In genomic region chr11:66326261-66327111, GRCh38 we compare ENCODE assay signal across 10 cellular contexts. TPM values are rescaled to one million over a fixed set of nuclear protein-coding genes. Genes with fewer than 3 reads are reported as not detected.
A peak's percentile ranks its signal among the peaks of the same experiment; 100 is the strongest.
DNase-seq lines count a peak whose midpoint lies in the region; ATAC-seq and TF ChIP-seq lines count a peak whose summit lies in the region.
"Had no signal": no experiment of that assay in that cellular context is flagged by ENCODE, and none has a peak within 500 bp of the region (broad histone marks: within the 10 kb centered on the region; RNA-seq: fewer than 3 reads in every experiment).

No MANE protein-coding gene starts in this region.

- H3K27me3 ChIP-seq in thyroid gland, result no peaks in the 10 kb centered on the region
- H3K27me3 ChIP-seq: adrenal gland had no signal

- POLR2A ChIA-PET in activated CD4-positive, alpha-beta T cell treated with anti-CD3 and anti-CD28 coated beads for 36 hours (lab: Charles Lee), result no interaction called here

- no peaks in the 10 kb centered on the region for H3K9me3 Mint-ChIP-seq in activated CD4-positive, alpha-beta T cell treated with anti-CD3 and anti-CD28 coated beads for 36 hours (ENCODE audit: low read depth)
- H3K9me3 Mint-ChIP-seq in activated naive CD4-positive, alpha-beta T cell treated with anti-CD3 and anti-CD28 coated beads, Interleukin-2, amount 50 U/mL, for 72 hours, result no peaks in the 10 kb centered on the region

- peaks cover 31% of the 10 kb centered on the region for H3K4me1 Mint-ChIP-seq in activated CD4-positive, alpha-beta T cell treated with anti-CD3 and anti-CD28 coated beads for 36 hours

- no peaks in the 10 kb centered on the region for H3K27me3 Mint-ChIP-seq in activated CD4-positive, alpha-beta T cell treated with anti-CD3 and anti-CD28 coated beads for 36 hours

- 57 to 60% methylated on average over 9 to 12 of the region's 21 CpGs for WGBS in thyroid gland, 2 donors

- no peak for TF ChIP-seq POLR2A in thyroid gland (IDR thresholded peaks at IDR 0.05)

- H3K4me1 ChIP-seq in thyroid gland, result peaks cover 0 to 28% of the 10 kb centered on the region in 2 donors

- H3K27ac Mint-ChIP-seq in activated CD4-positive, alpha-beta T cell treated with anti-CD3 and anti-CD28 coated beads for 36 hours, result peak overlapping the region; percentile 52
- H3K27ac Mint-ChIP-seq in activated naive CD4-positive, alpha-beta T cell treated with anti-CD3 and anti-CD28 coated beads, Interleukin-2, amount 50 U/mL, for 72 hours, result peak overlapping the region in 1 of 2 donors; percentile 50

- no peaks in the 10 kb centered on the region for H3K9me3 ChIP-seq in thyroid gland
- H3K9me3 ChIP-seq: adrenal gland had no signal

- H3K4me3 Mint-ChIP-seq in activated CD4-positive, alpha-beta T cell treated with anti-CD3 and anti-CD28 coated beads for 36 hours, result no peak overlapping the region

- H3K36me3 Mint-ChIP-seq in activated CD4-positive, alpha-beta T cell treated with anti-CD3 and anti-CD28 coated beads for 36 hours (ENCODE audit: low read depth), result no peaks in the 10 kb centered on the region
- H3K36me3 Mint-ChIP-seq in activated naive CD4-positive, alpha-beta T cell treated with anti-CD3 and anti-CD28 coated beads, Interleukin-2, amount 50 U/mL, for 72 hours, result no peaks in the 10 kb centered on the region

- DNase-seq in activated CD4-positive, alpha-beta T cell treated with anti-CD3 and anti-CD28 coated beads for 36 hours, result peak; percentile 58
- DNase-seq in activated CD4-positive, alpha-beta T cell treated with anti-CD3 and anti-CD28 coated beads, Interleukin-2, amount 50 U/mL, for 1 hour, result no peak
- peak in 1 of 2 donors; percentile 32 for DNase-seq in activated naive CD4-positive, alpha-beta T cell treated with anti-CD3 and anti-CD28 coated beads, Interleukin-2, amount 50 U/mL, for 72 hours (ENCODE audit: low spot score in 2 of 2)
- DNase-seq in hepatic stellate cell (ENCODE audit: low spot score) (peak; percentile 78), thyroid gland (no peak), NCI-H1048 (lab: John Stamatoyannopoulos, UW) (no peak), DMS153 treated with DMSO at 0.1 percent for 48 hours (lab: John Stamatoyannopoulos, UW; ENCODE audit: unreplicated experiment) (no peak), NCI-H2227 treated with DMSO at 0.1 percent for 48 hours (lab: John Stamatoyannopoulos, UW) (no peak)
- DNase-seq: NCI-H187 treated with DMSO at 0.1 percent for 48 hours had no signal

- peak overlapping the region in 2 of 3 donors; percentile 41 to 43 for H3K27ac ChIP-seq in thyroid gland

- TF ChIP-seq CTCF in thyroid gland (IDR thresholded peaks at IDR 0.05), result no peak

- H3K36me3 ChIP-seq in thyroid gland, result no peaks in the 10 kb centered on the region
- H3K36me3 ChIP-seq: adrenal gland had no signal

- CTCF ChIA-PET in activated CD4-positive, alpha-beta T cell treated with anti-CD3 and anti-CD28 coated beads for 36 hours (lab: Charles Lee), result interaction anchor here (1.6 kb wide), 1 partner anchor 14 kb away, joined by 13 read pairs; no protein-coding TSS in a partner anchor

- H3K4me3 ChIP-seq in thyroid gland (replicated peaks in 1 of 3), result no peak overlapping the region
- H3K4me3 ChIP-seq: adrenal gland had no signal

- intact Hi-C loops in activated CD4-positive, alpha-beta T cell treated with anti-CD3 and anti-CD28 coated beads for 36 hours (cut with DNase I, micrococcal nuclease), result loop anchor here in 1 of 2 experiments (5.0 kb wide), 1 partner anchor 104 kb away; no protein-coding TSS in a partner anchor
- intact Hi-C loops in thyroid gland (cut with DNase I), result no loop called here

- peak; percentile 19 for ATAC-seq in activated CD4-positive, alpha-beta T cell treated with anti-CD3 and anti-CD28 coated beads for 36 hours
- peak; percentile 18 to 21 for ATAC-seq in activated naive CD4-positive, alpha-beta T cell treated with anti-CD3 and anti-CD28 coated beads, Interleukin-2, amount 50 U/mL, for 72 hours

RNA-seq across cellular contexts. Expression of gene CD248, which starts 9.6 kb away (rescaled TPM):
- under 1 TPM; 0.23 to 0.26 TPM for total RNA-seq in activated CD4-positive, alpha-beta T cell treated with anti-CD3 and anti-CD28 coated beads for 36 hours
- total RNA-seq in activated naive CD4-positive, alpha-beta T cell treated with anti-CD3 and anti-CD28 coated beads, Interleukin-2, amount 50 U/mL, for 72 hours, result under 1 TPM; 0.31 to 0.36 TPM
- 10 to 100 TPM in 1 of 4 donors, 1 to 10 TPM in 3; 4.6 to 24.8 (median 6.6) TPM for total RNA-seq in thyroid gland

RNA-seq across cellular contexts. Expression of gene RIN1, which starts 9.7 kb away (rescaled TPM):
- 1 to 10 TPM; 1.5 to 1.6 TPM for total RNA-seq in activated CD4-positive, alpha-beta T cell treated with anti-CD3 and anti-CD28 coated beads for 36 hours
- 1 to 10 TPM; 2.6 to 4.9 TPM for total RNA-seq in activated naive CD4-positive, alpha-beta T cell treated with anti-CD3 and anti-CD28 coated beads, Interleukin-2, amount 50 U/mL, for 72 hours
- 1 to 10 TPM; 1.3 to 7.9 (median 2.2) TPM for total RNA-seq in thyroid gland

RNA-seq across cellular contexts. Expression of gene BRMS1, which starts 18.4 kb away (rescaled TPM):
- total RNA-seq in activated CD4-positive, alpha-beta T cell treated with anti-CD3 and anti-CD28 coated beads for 36 hours, result 10 to 100 TPM; 29.2 to 30.2 TPM
- 10 to 100 TPM; 32.1 to 33.5 TPM for total RNA-seq in activated naive CD4-positive, alpha-beta T cell treated with anti-CD3 and anti-CD28 coated beads, Interleukin-2, amount 50 U/mL, for 72 hours
- total RNA-seq in thyroid gland, result 10 to 100 TPM; 41.4 to 64.4 (median 53.8) TPM

RNA-seq across cellular contexts. Expression of gene B4GAT1, which starts 20.9 kb away (rescaled TPM):
- 1 to 10 TPM; 6.0 to 8.5 TPM for total RNA-seq in activated CD4-positive, alpha-beta T cell treated with anti-CD3 and anti-CD28 coated beads for 36 hours
- 1 to 10 TPM; 6.5 to 8.9 TPM for total RNA-seq in activated naive CD4-positive, alpha-beta T cell treated with anti-CD3 and anti-CD28 coated beads, Interleukin-2, amount 50 U/mL, for 72 hours
- total RNA-seq in thyroid gland, result 10 to 100 TPM; 41.1 to 67.2 (median 49.5) TPM

RNA-seq across cellular contexts. Expression of gene TMEM151A, which starts 34.8 kb away (rescaled TPM):
- not detected for total RNA-seq in activated CD4-positive, alpha-beta T cell treated with anti-CD3 and anti-CD28 coated beads for 36 hours
- total RNA-seq in activated naive CD4-positive, alpha-beta T cell treated with anti-CD3 and anti-CD28 coated beads, Interleukin-2, amount 50 U/mL, for 72 hours, result not detected
- 1 to 10 TPM in 1 of 4 donors, under 1 TPM in 2, not detected in 1; 0.20 to 1.1 (median 0.22) TPM for total RNA-seq in thyroid gland

Comparison
In these comparisons a context has a peak if more than half of its experiments do, and no peak if none do; other contexts are left out.
1. DNase-seq: peak in activated CD4-positive, alpha-beta T cell treated with anti-CD3 and anti-CD28 coated beads for 36 hours (single experiment) and hepatic stellate cell (single experiment); none in activated CD4-positive, alpha-beta T cell treated with anti-CD3 and anti-CD28 coated beads, Interleukin-2, amount 50 U/mL, for 1 hour (single experiment), thyroid gland (0 of 2), NCI-H1048 (single experiment), DMS153 treated with DMSO at 0.1 percent for 48 hours (single experiment) and NCI-H2227 treated with DMSO at 0.1 percent for 48 hours (single experiment).
2. RNA of gene CD248, which starts 9.6 kb away (total RNA-seq): 4.6 to 24.8 TPM in thyroid gland; 0.31 to 0.36 TPM in activated naive CD4-positive, alpha-beta T cell treated with anti-CD3 and anti-CD28 coated beads, Interleukin-2, amount 50 U/mL, for 72 hours and 0.23 to 0.26 TPM in activated CD4-positive, alpha-beta T cell treated with anti-CD3 and anti-CD28 coated beads for 36 hours; every median in the first group is over 4 times any median in the second.